Comparison of ENCODE assay signal across 8 cellular contexts in the genomic region with DNA sequence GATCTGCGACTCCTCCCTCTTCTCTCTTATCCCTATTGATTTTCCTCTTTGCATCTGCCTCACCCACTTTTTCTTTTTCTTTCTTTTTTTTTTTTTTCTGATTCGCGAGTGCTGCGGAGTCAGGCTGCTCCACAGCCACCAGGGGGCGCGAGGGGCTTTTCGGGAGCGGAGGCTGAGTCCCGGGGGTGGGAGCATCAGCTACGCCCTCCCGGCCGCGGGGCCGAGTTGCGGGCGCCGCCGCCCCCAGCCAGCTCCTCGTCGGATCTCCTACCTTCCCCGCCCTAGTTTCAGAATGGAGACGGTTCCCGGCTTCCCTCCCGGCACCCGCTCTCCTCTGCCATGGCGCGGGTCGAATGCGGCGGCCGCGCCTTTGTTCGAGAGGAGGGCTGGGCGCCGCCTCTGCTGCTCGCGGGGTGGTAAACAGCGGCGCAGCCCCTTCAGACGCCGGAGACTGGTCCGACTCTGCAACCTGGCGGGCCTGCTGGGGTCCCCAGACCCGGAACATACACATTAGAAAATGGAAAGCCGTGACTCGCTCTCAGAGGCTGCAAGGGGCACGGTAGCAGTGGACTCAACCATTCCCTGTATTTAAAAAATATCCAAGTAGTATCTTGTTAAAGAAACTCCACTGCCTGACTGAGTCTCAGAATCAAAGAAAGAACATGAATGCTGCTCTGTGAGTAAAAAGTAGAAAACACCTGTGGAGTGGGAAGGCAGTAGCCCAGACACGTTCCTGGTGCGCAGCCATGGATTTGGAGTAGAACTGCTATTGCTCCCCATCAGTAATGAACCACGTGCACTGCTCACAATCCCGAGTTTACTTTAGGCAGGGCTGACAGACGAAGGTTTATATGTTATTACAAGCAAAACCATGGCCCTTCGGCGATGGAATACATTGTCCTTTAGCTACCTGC. TPM values are rescaled to one million over a fixed set of nuclear protein-coding genes. Genes with fewer than 3 reads are reported as not detected.
DNase-seq lines count a peak whose midpoint lies in the region; ATAC-seq and TF ChIP-seq lines count a peak whose summit lies in the region.

No MANE protein-coding gene starts in this region.

- DNase-seq in COLO829 (ENCODE audit: low spot score) (peak; percentile 26), HT-29 (ENCODE audit: low spot score) (peak; percentile 66), NOMO-1 treated with DMSO at 0.1 percent for 48 hours (lab: John Stamatoyannopoulos, UW; ENCODE audit: unreplicated experiment) (peak; percentile 48), activated T-cell treated with anti-CD3 and anti-CD28 coated beads for 48 hours (ENCODE audit: low read depth) (peak; percentile 63), epithelial cell of proximal tubule (ENCODE audit: low read depth) (no peak)
- peak; percentile 67 for DNase-seq in stimulated activated CD8-positive, alpha-beta memory T cell treated with anti-CD3 and anti-CD28 coated beads, Interleukin-4, amount 100 ng/mL, for 24 hours (ENCODE audit: low read depth)

- H3K27ac ChIP-seq in mucosa of rectum (ENCODE audit: low read depth in 2 of 2, low read length in 2 of 2) = peak overlapping the region; percentile 66

- peak overlapping the region; percentile 75 for H3K4me3 ChIP-seq in epithelial cell of proximal tubule (ENCODE audit: low read depth, low read length)
- peak overlapping the region; percentile 65 to 69 for H3K4me3 ChIP-seq in mucosa of rectum (ENCODE audit: low read length in 2 of 2)

- peak; percentile 72 for ATAC-seq in GM21367 (IDR thresholded peaks at IDR 0.05; ENCODE audit: unreplicated experiment)

- peaks cover 22 to 33% of the 10 kb centered on the region in 2 donors for H3K27me3 ChIP-seq in mucosa of rectum (ENCODE audit: control insufficient read depth in 2 of 2, insufficient read depth in 2 of 2, low read length in 2 of 2)

- H3K4me1 ChIP-seq in mucosa of rectum (ENCODE audit: control insufficient read depth in 2 of 2, insufficient read depth in 2 of 2, low read length in 2 of 2) = peaks cover 8 to 11% of the 10 kb centered on the region in 2 donors

- no peaks in the 10 kb centered on the region for H3K36me3 ChIP-seq in mucosa of rectum (ENCODE audit: control insufficient read depth in 2 of 2, insufficient read depth in 2 of 2, low read length in 2 of 2)

- H3K9ac ChIP-seq in mucosa of rectum (ENCODE audit: low read depth in 1 of 2, low read length in 2 of 2) = peak overlapping the region; percentile 27 to 73

- no peaks in the 10 kb centered on the region for H3K9me3 ChIP-seq in mucosa of rectum (ENCODE audit: control insufficient read depth in 2 of 2, low read length in 2 of 2)

- TF ChIP-seq CTCF in epithelial cell of proximal tubule (conservative IDR thresholded peaks at IDR 0.05; ENCODE audit: low read depth, low read length) = peak; percentile 96

RNA-seq across cellular contexts. Expression of gene DPYSL3, which starts 55.7 kb away (rescaled TPM):
- 0.81 and 2.3 TPM in 2 replicates for total RNA-seq in HT-29 (2014; rRNA removed; shearing (Covaris generic))
- total RNA-seq in epithelial cell of proximal tubule = 38.3 and 76.0 TPM in 2 replicates

Comparison
In these comparisons a context has a peak if more than half of its experiments do, and no peak if none do; other contexts are left out.
1. RNA of gene DPYSL3, which starts 55.7 kb away (total RNA-seq): 38.3 to 76.0 TPM in epithelial cell of proximal tubule; 0.81 to 2.3 TPM in HT-29; every median in the first group is over 10 times any median in the second.